26 cellular contexts compared by ENCODE assay signal in genomic region chr7:85516675-85517074, GRCh38.
"Had no signal": no experiment of that assay in that cellular context is flagged by ENCODE, and none has a peak within 500 bp of the region (broad histone marks: within the 10 kb centered on the region; RNA-seq: fewer than 3 reads in every experiment).

No MANE protein-coding gene starts in this region.

- H3K4me1 ChIP-seq: ascending aorta, left ventricle myocardium inferior had no signal

- H3K4me3 Mint-ChIP-seq: activated CD4-positive, alpha-beta T cell treated with anti-CD3 and anti-CD28 coated beads, Interleukin-2, amount 10 ng/mL, durations not matched to agents 7 days and 5 days; activated CD8-positive, alpha-beta T cell treated with anti-CD3 and anti-CD28 coated beads, Interleukin-2, amount 10 ng/mL, durations not matched to agents 7 days and 5 days; activated naive CD4-positive, alpha-beta T cell treated with anti-CD3 and anti-CD28 coated beads, Interleukin-2, amount 50 U/mL, for 24 hours; immature natural killer cell; natural killer cell; T-helper 2 cell treated with Interferon-gamma antibody and Interleukin-4, amounts not matched to agents 5 μg/mL and 100 μg/mL, for 36 hours had no signal

- H3K27ac Mint-ChIP-seq: activated CD4-positive, alpha-beta T cell treated with anti-CD3 and anti-CD28 coated beads, Interleukin-2, amount 10 ng/mL, durations not matched to agents 7 days and 5 days; activated CD8-positive, alpha-beta T cell treated with anti-CD3 and anti-CD28 coated beads, Interleukin-2, amount 10 ng/mL, durations not matched to agents 7 days and 5 days; activated naive CD4-positive, alpha-beta T cell treated with anti-CD3 and anti-CD28 coated beads, Interleukin-2, amount 50 U/mL, for 24 hours; immature natural killer cell; natural killer cell; progenitor cell of endocrine pancreas; T-helper 2 cell treated with Interferon-gamma antibody and Interleukin-4, amounts not matched to agents 5 μg/mL and 100 μg/mL, for 36 hours had no signal

- H3K9me3 ChIP-seq: ascending aorta, left ventricle myocardium inferior, sigmoid colon, SK-N-SH, tibial artery had no signal

- H3K27ac ChIP-seq: ascending aorta, cardiac muscle cell, hepatocyte, left ventricle myocardium inferior, sigmoid colon, tibial artery, WERI-Rb-1 had no signal

- H3K4me3 ChIP-seq: ascending aorta, cardiac muscle cell, hepatocyte, left ventricle myocardium inferior, sigmoid colon, tibial artery had no signal

- H3K9me3 Mint-ChIP-seq: activated CD4-positive, alpha-beta T cell treated with anti-CD3 and anti-CD28 coated beads, Interleukin-2, amount 10 ng/mL, durations not matched to agents 7 days and 5 days; activated naive CD4-positive, alpha-beta T cell treated with anti-CD3 and anti-CD28 coated beads, Interleukin-2, amount 50 U/mL, for 24 hours; T-helper 2 cell treated with Interferon-gamma antibody and Interleukin-4, amounts not matched to agents 5 μg/mL and 100 μg/mL, for 36 hours had no signal

- H3K27me3 ChIP-seq: ascending aorta, cardiac muscle cell, hepatocyte, sigmoid colon, tibial artery had no signal

- H3K4me1 Mint-ChIP-seq: activated CD4-positive, alpha-beta T cell treated with anti-CD3 and anti-CD28 coated beads, Interleukin-2, amount 10 ng/mL, durations not matched to agents 7 days and 5 days; activated naive CD4-positive, alpha-beta T cell treated with anti-CD3 and anti-CD28 coated beads, Interleukin-2, amount 50 U/mL, for 24 hours; immature natural killer cell; natural killer cell had no signal

- DNase-seq: activated CD4-positive, alpha-beta T cell treated with anti-CD3 and anti-CD28 coated beads, Interleukin-2, amount 10 ng/mL, durations not matched to agents 7 days and 5 days; activated CD4-positive, CD25-positive, alpha-beta regulatory T cell treated with anti-CD3 and anti-CD28 coated beads, Interleukin-2, amount 50 U/mL, for 72 hours; activated CD8-positive, alpha-beta T cell treated with anti-CD3 and anti-CD28 coated beads, Interleukin-2, amount 10 ng/mL, durations not matched to agents 7 days and 5 days; activated gamma-delta T cell treated with Interleukin-2 at 50 U/mL for 16 hours; activated T-cell treated with anti-CD3 and anti-CD28 coated beads, Interleukin-2, amount 50 U/mL, for 1 hour; erythroblast; glutamatergic neuron; immature natural killer cell; kidney glomerular epithelial cell; left ventricle myocardium inferior; midbrain; natural killer cell; retina; sigmoid colon; SK-N-SH; stimulated activated CD4-positive, alpha-beta T cell treated with anti-CD3 and anti-CD28 coated beads, Interleukin-2, amount 100 ng/mL, for 48 hours; stimulated activated naive CD4-positive, alpha-beta T cell treated with Interleukin-2 at 50 U/mL for 16 hours; substantia nigra; tibial artery; WERI-Rb-1 had no signal

- ATAC-seq: activated CD8-positive, alpha-beta T cell treated with anti-CD3 and anti-CD28 coated beads, Interleukin-2, amount 10 ng/mL, durations not matched to agents 7 days and 5 days; natural killer cell had no signal

- H3K27me3 Mint-ChIP-seq: activated CD4-positive, alpha-beta T cell treated with anti-CD3 and anti-CD28 coated beads, Interleukin-2, amount 10 ng/mL, durations not matched to agents 7 days and 5 days; activated naive CD4-positive, alpha-beta T cell treated with anti-CD3 and anti-CD28 coated beads, Interleukin-2, amount 50 U/mL, for 24 hours; progenitor cell of endocrine pancreas had no signal

- H3K36me3 ChIP-seq: ascending aorta, cardiac muscle cell, left ventricle myocardium inferior, sigmoid colon, tibial artery, WERI-Rb-1 had no signal

- H3K36me3 Mint-ChIP-seq: activated naive CD4-positive, alpha-beta T cell treated with anti-CD3 and anti-CD28 coated beads, Interleukin-2, amount 50 U/mL, for 24 hours had no signal
